Comparison of ENCODE assay signal across 15 cellular contexts in the genomic region with DNA sequence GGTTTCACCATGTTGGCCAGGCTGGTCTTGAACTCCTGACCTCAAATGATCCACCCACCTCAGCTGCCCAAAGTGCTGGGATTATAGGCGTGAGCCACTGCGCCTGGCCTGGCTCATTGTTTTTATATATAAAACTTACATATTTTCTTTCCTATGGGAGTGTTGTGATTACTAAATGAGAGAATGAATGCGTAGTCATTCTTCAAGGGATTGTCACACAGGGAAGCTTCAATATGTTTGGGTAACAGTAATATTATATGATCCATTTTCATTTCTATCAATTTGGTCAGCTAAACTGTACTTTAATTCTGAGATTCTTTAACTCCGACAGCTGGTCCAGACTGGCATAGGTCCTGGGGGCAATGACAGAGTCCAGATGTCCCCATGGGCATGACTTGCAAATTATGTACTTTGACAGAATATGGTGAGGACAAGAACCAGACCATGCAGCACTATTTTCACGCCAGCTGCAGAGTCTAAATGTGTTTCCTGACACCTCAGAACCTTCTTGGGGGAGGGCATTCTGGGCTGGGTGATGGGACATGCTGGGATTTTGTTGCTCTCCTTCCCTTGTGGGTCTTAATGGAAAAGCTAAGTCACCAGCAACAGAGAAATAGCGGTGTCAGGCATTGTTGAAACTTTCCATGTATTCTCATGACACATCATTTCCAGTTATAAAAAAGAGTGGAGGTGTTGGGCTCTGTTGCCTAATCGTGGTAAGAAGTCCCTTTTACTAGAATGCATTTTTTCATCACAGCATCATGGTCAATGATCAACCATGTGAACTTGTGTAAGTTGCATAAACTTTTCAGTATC. TPM values are rescaled to one million over a fixed set of nuclear protein-coding genes. Genes with fewer than 3 reads are reported as not detected.
DNase-seq lines count a peak whose midpoint lies in the region; ATAC-seq and TF ChIP-seq lines count a peak whose summit lies in the region.
"Had no signal": no experiment of that assay in that cellular context is flagged by ENCODE, and none has a peak within 500 bp of the region (broad histone marks: within the 10 kb centered on the region; RNA-seq: fewer than 3 reads in every experiment).

No MANE protein-coding gene starts in this region.

- no peak overlapping the region for H3K4me3 Mint-ChIP-seq in activated naive CD8-positive, alpha-beta T cell treated with anti-CD3 and anti-CD28 coated beads for 36 hours
- no peak overlapping the region for H3K4me3 Mint-ChIP-seq in stimulated activated naive B cell treated with anti-CD40 and anti-IgM and Interleukin-4, amounts not matched to agents 10 μg/mL and 1 μg/mL and 100 μg/mL, for 72 hours
- H3K4me3 Mint-ChIP-seq: activated T-cell treated with anti-CD3 and anti-CD28 coated beads, Interleukin-2, amount 50 U/mL, for 72 hours had no signal

- no peak overlapping the region for H3K4me3 ChIP-seq in GM23248
- H3K4me3 ChIP-seq in fibroblast of the aortic adventitia (ENCODE audit: low read depth, low read length) = no peak overlapping the region
- H3K4me3 ChIP-seq in stomach smooth muscle (ENCODE audit: low read length in 2 of 2) = no peak overlapping the region
- H3K4me3 ChIP-seq: gastroesophageal sphincter, ovary, thyroid gland had no signal

- no peak for ATAC-seq in stimulated activated naive B cell treated with anti-CD40 and anti-IgM and Interleukin-4, amounts not matched to agents 10 μg/mL and 1 μg/mL and 100 μg/mL, for 72 hours (replicated peaks)
- ATAC-seq: gastroesophageal sphincter had no signal

- in situ Hi-C loops in GM23248 (cut with MboI) = no loop called here

- H3K36me3 ChIP-seq in GM23248 (ENCODE audit: low read depth) = no peaks in the 10 kb centered on the region
- H3K36me3 ChIP-seq in stomach smooth muscle (ENCODE audit: control insufficient read depth in 2 of 2, insufficient read depth in 2 of 2, low read length in 2 of 2) = no peaks in the 10 kb centered on the region
- H3K36me3 ChIP-seq: gastroesophageal sphincter, ovary, thyroid gland had no signal

- H3K9me2 ChIP-seq in GM23248 (ENCODE audit: insufficient read depth) = no peaks in the 10 kb centered on the region

- H3K27ac Mint-ChIP-seq in activated naive CD8-positive, alpha-beta T cell treated with anti-CD3 and anti-CD28 coated beads for 36 hours = no peak overlapping the region
- H3K27ac Mint-ChIP-seq in stimulated activated naive B cell treated with anti-CD40 and anti-IgM and Interleukin-4, amounts not matched to agents 10 μg/mL and 1 μg/mL and 100 μg/mL, for 72 hours = no peak overlapping the region
- H3K27ac Mint-ChIP-seq: activated T-cell treated with anti-CD3 and anti-CD28 coated beads, Interleukin-2, amount 50 U/mL, for 72 hours had no signal

- peaks cover 28% of the 10 kb centered on the region for H3K4me1 ChIP-seq in GM23248 (ENCODE audit: insufficient read depth)
- peaks cover 9% of the 10 kb centered on the region for H3K4me1 ChIP-seq in stomach smooth muscle (ENCODE audit: control insufficient read depth, insufficient read depth, low read length)
- H3K4me1 ChIP-seq: thyroid gland had no signal

- no peaks in the 10 kb centered on the region for H3K79me2 ChIP-seq in GM23248 (ENCODE audit: insufficient read depth)

- H3K4me1 Mint-ChIP-seq in activated naive CD8-positive, alpha-beta T cell treated with anti-CD3 and anti-CD28 coated beads for 36 hours = peaks cover 8% of the 10 kb centered on the region
- no peaks in the 10 kb centered on the region for H3K4me1 Mint-ChIP-seq in stimulated activated naive B cell treated with anti-CD40 and anti-IgM and Interleukin-4, amounts not matched to agents 10 μg/mL and 1 μg/mL and 100 μg/mL, for 72 hours

- DNase-seq in GM23248 = peak; percentile 94
- peak; percentile 3 for DNase-seq in activated naive CD8-positive, alpha-beta T cell treated with anti-CD3 and anti-CD28 coated beads for 36 hours
- DNase-seq in fibroblast of the aortic adventitia (ENCODE audit: low read depth) = peak; percentile 71
- DNase-seq in NCI-H1694 treated with DMSO at 0.1 percent for 48 hours (lab: John Stamatoyannopoulos, UW) = no peak
- no peak for DNase-seq in NCI-H69 (lab: John Stamatoyannopoulos, UW)
- DNase-seq in stimulated activated naive B cell treated with anti-CD40 and anti-IgM and Interleukin-4, amounts not matched to agents 10 μg/mL and 1 μg/mL and 100 μg/mL, for 72 hours = no peak
- DNase-seq: activated T-cell treated with anti-CD3 and anti-CD28 coated beads, Interleukin-2, amount 50 U/mL, for 72 hours; anterior cingulate cortex; NCI-H1048; ovary; SIG-M5; T1000; thyroid gland had no signal

- H3K27ac ChIP-seq in GM23248 (peak overlapping the region; percentile 71), stomach smooth muscle (ENCODE audit: low read length) (peak overlapping the region; percentile 53)
- H3K27ac ChIP-seq: ovary, thyroid gland had no signal

- no peak overlapping the region for H2AFZ ChIP-seq in GM23248

- 61 to 63% methylated on average over 7 of the region's 7 CpGs for WGBS in GM23248 (ENCODE audit: low coverage in 1 of 2, low lambda C conversion rate in 2 of 2, missing lambda C conversion rate in 2 of 2), 2 experiments

- peaks cover 44% of the 10 kb centered on the region for H3K27me3 Mint-ChIP-seq in activated naive CD8-positive, alpha-beta T cell treated with anti-CD3 and anti-CD28 coated beads for 36 hours
- peaks cover 17 to 19% of the 10 kb centered on the region in 2 donors for H3K27me3 Mint-ChIP-seq in stimulated activated naive B cell treated with anti-CD40 and anti-IgM and Interleukin-4, amounts not matched to agents 10 μg/mL and 1 μg/mL and 100 μg/mL, for 72 hours

- peak overlapping the region; percentile 35 for H3K4me2 ChIP-seq in GM23248 (ENCODE audit: unreplicated experiment)

- H3K27me3 ChIP-seq in GM23248 (replicated peaks; ENCODE audit: insufficient read depth) (no peaks in the 10 kb centered on the region), stomach smooth muscle (ENCODE audit: control insufficient read depth in 1 of 2, insufficient read depth in 2 of 2, low read length in 2 of 2) (no peaks in the 10 kb centered on the region)
- H3K27me3 ChIP-seq: gastroesophageal sphincter, ovary, thyroid gland had no signal

- no peaks in the 10 kb centered on the region for H4K20me1 ChIP-seq in GM23248 (ENCODE audit: insufficient read depth)

- H3K9me3 Mint-ChIP-seq in activated naive CD8-positive, alpha-beta T cell treated with anti-CD3 and anti-CD28 coated beads for 36 hours = peaks cover 7% of the 10 kb centered on the region
- H3K9me3 Mint-ChIP-seq in stimulated activated naive B cell treated with anti-CD40 and anti-IgM and Interleukin-4, amounts not matched to agents 10 μg/mL and 1 μg/mL and 100 μg/mL, for 72 hours = peaks cover 5 to 6% of the 10 kb centered on the region in 2 donors

- H3K9ac ChIP-seq in GM23248 (peak overlapping the region; percentile 42), stomach smooth muscle (ENCODE audit: low read length in 2 of 2) (peak overlapping the region in 1 of 2 donors; percentile 30)

- TF ChIP-seq CTCF in fibroblast of the aortic adventitia (IDR thresholded peaks at IDR 0.05; ENCODE audit: insufficient read depth, low read length) = no peak

- H3K9me3 ChIP-seq in GM23248 (ENCODE audit: low read depth) = no peaks in the 10 kb centered on the region
- no peaks in the 10 kb centered on the region for H3K9me3 ChIP-seq in stomach smooth muscle (ENCODE audit: control insufficient read depth in 2 of 2, low read length in 2 of 2)
- H3K9me3 ChIP-seq: gastroesophageal sphincter, ovary, thyroid gland had no signal

- peaks cover 23% of the 10 kb centered on the region for H3F3A ChIP-seq in GM23248 (ENCODE audit: insufficient read depth)

- no peaks in the 10 kb centered on the region for H3K36me3 Mint-ChIP-seq in activated naive CD8-positive, alpha-beta T cell treated with anti-CD3 and anti-CD28 coated beads for 36 hours
- H3K36me3 Mint-ChIP-seq in stimulated activated naive B cell treated with anti-CD40 and anti-IgM and Interleukin-4, amounts not matched to agents 10 μg/mL and 1 μg/mL and 100 μg/mL, for 72 hours = peaks cover 0 to 3% of the 10 kb centered on the region in 2 donors

RNA-seq across cellular contexts. Expression of a gene that starts 40.9 kb away (rescaled TPM):
- 319 and 372 TPM in 2 replicates for total RNA-seq in GM23248 (2014; rRNA removed; shearing (Covaris generic))
- polyA plus RNA-seq in GM23248 (2016; fragmentation: Nextera tagmentation; extraction: Ambion mirVana) = 165 and 168 TPM in 2 replicates
- total RNA-seq in activated naive CD8-positive, alpha-beta T cell treated with anti-CD3 and anti-CD28 coated beads for 36 hours = 1 to 10 TPM in 1 of 2 experiments, under 1 TPM in 1; 0.90 to 1.3 TPM
- 8.3 and 49.7 TPM in 2 replicates for total RNA-seq in fibroblast of the aortic adventitia (ENCODE audit: low replicate concordance)

Comparison
In these comparisons a context has a peak if more than half of its experiments do, and no peak if none do; other contexts are left out.
1. DNase-seq: peak in GM23248 (single experiment), activated naive CD8-positive, alpha-beta T cell treated with anti-CD3 and anti-CD28 coated beads for 36 hours (single experiment) and fibroblast of the aortic adventitia (single experiment); none in NCI-H1694 treated with DMSO at 0.1 percent for 48 hours (single experiment), NCI-H69 (single experiment) and stimulated activated naive B cell treated with anti-CD40 and anti-IgM and Interleukin-4, amounts not matched to agents 10 μg/mL and 1 μg/mL and 100 μg/mL, for 72 hours (single experiment).